ENCODE assay signal across 9 cellular contexts in the genomic region with DNA sequence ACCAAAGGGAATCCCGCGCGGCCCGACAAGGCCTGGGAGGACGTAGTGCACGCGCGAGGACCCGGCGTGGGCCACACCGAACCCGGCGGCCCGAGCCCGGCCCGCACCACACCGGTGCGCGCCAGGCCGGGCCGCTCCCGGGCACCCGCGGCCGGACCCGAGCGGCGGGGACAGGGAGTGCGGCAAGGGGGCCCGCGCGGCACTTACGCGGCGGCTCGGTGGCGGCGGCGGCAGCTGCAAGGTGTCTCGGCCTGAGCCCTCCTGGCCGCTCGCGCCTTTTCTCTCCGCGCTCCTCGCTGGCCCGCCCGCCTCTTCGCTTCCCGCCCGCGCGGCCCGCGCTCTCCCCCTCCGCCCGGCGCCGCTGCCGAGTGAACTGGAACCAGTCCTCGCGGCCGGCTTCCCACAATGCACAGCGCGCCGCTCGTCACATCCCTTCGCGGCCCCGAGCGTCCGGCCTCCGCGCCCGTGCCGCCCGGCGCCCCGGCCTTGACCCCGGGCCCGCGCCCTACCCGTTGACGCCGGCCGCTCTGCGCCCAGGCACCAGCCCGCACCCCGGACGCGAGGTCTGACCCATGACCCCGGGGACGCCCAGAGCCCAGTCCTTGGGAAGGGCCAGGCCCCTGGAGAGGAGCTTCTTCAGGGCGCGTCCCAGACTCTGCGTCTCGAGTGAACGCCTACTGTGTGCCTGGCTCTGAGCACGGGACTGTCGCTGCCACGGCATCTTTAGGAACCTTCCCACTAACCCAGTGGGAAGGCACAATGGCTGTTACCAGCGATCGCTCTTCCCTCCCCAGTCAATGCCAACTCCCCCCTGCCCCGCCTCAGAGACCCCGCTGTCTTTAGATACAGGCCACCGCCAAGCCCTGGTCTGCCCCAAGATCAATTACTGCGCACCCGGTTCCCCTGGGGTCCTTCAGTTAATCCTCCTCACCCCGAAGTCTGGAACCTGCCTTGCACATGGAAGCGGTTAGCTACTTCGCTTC. TPM values are rescaled to one million over a fixed set of nuclear protein-coding genes. Genes with fewer than 3 reads are reported as not detected.
DNase-seq lines count a peak whose midpoint lies in the region; ATAC-seq, FAIRE-seq and TF ChIP-seq lines count a peak whose summit lies in the region.
"Had no signal": no experiment of that assay in that cellular context is flagged by ENCODE, and none has a peak within 500 bp of the region (broad histone marks: within the 10 kb centered on the region; RNA-seq: fewer than 3 reads in every experiment).

A gene (minus strand): TSS at position 377 of the 983 bp plus-strand sequence. CDS start 10,138 bp downstream, outside the sequence.

- DNase-seq in GM19239 (ENCODE audit: insufficient read length, low spot score) (peak; percentile 89), NOMO-1 treated with DMSO at 0.1 percent for 48 hours (lab: John Stamatoyannopoulos, UW; ENCODE audit: unreplicated experiment) (peak; percentile 64), endodermal cell (peak; percentile 91)
- peak; percentile 90 for DNase-seq in activated CD8-positive, alpha-beta memory T cell treated with anti-CD3 and anti-CD28 coated beads, Interleukin-2, amount 10 ng/mL, durations not matched to agents 7 days and 5 days
- DNase-seq in stimulated activated CD8-positive, alpha-beta memory T cell treated with anti-CD3 and anti-CD28 coated beads, Interleukin-15, amount 100 ng/mL, for 4 hours (ENCODE audit: low read depth in 2 of 2), result peak; percentile 59 to 68

- H3K4me1 Mint-ChIP-seq in activated CD8-positive, alpha-beta memory T cell treated with anti-CD3 and anti-CD28 coated beads, Interleukin-2, amount 10 ng/mL, durations not matched to agents 7 days and 5 days, result peaks cover 47% of the 10 kb centered on the region
- H3K4me1 Mint-ChIP-seq in endodermal cell, result peaks cover 53% of the 10 kb centered on the region

- no peaks in the 10 kb centered on the region for H3K9me3 Mint-ChIP-seq in activated CD8-positive, alpha-beta memory T cell treated with anti-CD3 and anti-CD28 coated beads, Interleukin-2, amount 10 ng/mL, durations not matched to agents 7 days and 5 days (ENCODE audit: low read depth)
- no peaks in the 10 kb centered on the region for H3K9me3 Mint-ChIP-seq in endodermal cell

- TF ChIP-seq CTCF in C4-2B (conservative IDR thresholded peaks at IDR 0.05), result no peak
- TF ChIP-seq CTCF in endodermal cell (conservative IDR thresholded peaks at IDR 0.05), result peak; percentile 15

- CTCF ChIA-PET in activated CD8-positive, alpha-beta memory T cell treated with anti-CD3 and anti-CD28 coated beads, Interleukin-2, amount 10 ng/mL, durations not matched to agents 7 days and 5 days (lab: Charles Lee), result interaction anchor here (1.3 to 4.9 kb wide), 2 partner anchors 26 to 495 kb away, joined by 3 to 22 read pairs; no protein-coding TSS in a partner anchor

- FAIRE-seq in GM19239 (lab: Jason Lieb, UNC), result peak; percentile 8
- FAIRE-seq: islet of Langerhans had no signal

- H3K4me3 ChIP-seq in endodermal cell (ENCODE audit: low read length), result peak within 1 kb of the TSS; percentile 85
- H3K4me3 ChIP-seq in mesodermal cell (ENCODE audit: extremely low read depth, insufficient read depth, low read length, poor library complexity, severe bottlenecking), result peak within 1 kb of the TSS; percentile 83

- H3K4me1 ChIP-seq in endodermal cell (ENCODE audit: control insufficient read depth, insufficient read depth, low read length), result peaks cover 13% of the 10 kb centered on the region
- H3K4me1 ChIP-seq in mesodermal cell (ENCODE audit: control insufficient read depth, insufficient read depth, low read length, poor library complexity, severe bottlenecking), result peaks cover 25% of the 10 kb centered on the region

- H3K27ac Mint-ChIP-seq in activated CD8-positive, alpha-beta memory T cell treated with anti-CD3 and anti-CD28 coated beads, Interleukin-2, amount 10 ng/mL, durations not matched to agents 7 days and 5 days, result peak within 1 kb of the TSS; percentile 87
- H3K27ac Mint-ChIP-seq in endodermal cell, result peak within 1 kb of the TSS; percentile 94

- H3K4me3 Mint-ChIP-seq in activated CD8-positive, alpha-beta memory T cell treated with anti-CD3 and anti-CD28 coated beads, Interleukin-2, amount 10 ng/mL, durations not matched to agents 7 days and 5 days, result peak within 1 kb of the TSS; percentile 85
- peak within 1 kb of the TSS; percentile 78 for H3K4me3 Mint-ChIP-seq in endodermal cell

- H3K9ac ChIP-seq in endodermal cell (ENCODE audit: extremely low read depth, low read length, poor library complexity, severe bottlenecking), result peak within 1 kb of the TSS; percentile 89

- H3K27ac ChIP-seq in C4-2B (peak within 1 kb of the TSS; percentile 99), endodermal cell (ENCODE audit: low read depth, low read length) (peak within 1 kb of the TSS; percentile 77), mesodermal cell (ENCODE audit: low read depth, low read length, severe bottlenecking) (peak within 1 kb of the TSS; percentile 77)

- H3K36me3 ChIP-seq in endodermal cell (ENCODE audit: control insufficient read depth, insufficient read depth, low read length), result no peaks in the 10 kb centered on the region
- peaks cover 10% of the 10 kb centered on the region for H3K36me3 ChIP-seq in mesodermal cell (ENCODE audit: control insufficient read depth, insufficient read depth, low read length)

- H3K9me3 ChIP-seq in endodermal cell (ENCODE audit: control insufficient read depth, low read length) (no peaks in the 10 kb centered on the region), mesodermal cell (ENCODE audit: control insufficient read depth, low read length) (no peaks in the 10 kb centered on the region)

- H3K27me3 Mint-ChIP-seq in activated CD8-positive, alpha-beta memory T cell treated with anti-CD3 and anti-CD28 coated beads, Interleukin-2, amount 10 ng/mL, durations not matched to agents 7 days and 5 days, result peaks cover 10% of the 10 kb centered on the region
- peaks cover 25% of the 10 kb centered on the region for H3K27me3 Mint-ChIP-seq in endodermal cell (ENCODE audit: insufficient read depth)

- no peaks in the 10 kb centered on the region for H3K27me3 ChIP-seq in endodermal cell (ENCODE audit: control insufficient read depth, insufficient read depth, low read length, poor library complexity, severe bottlenecking)

- WGBS in endodermal cell (ENCODE audit: insufficient coverage in 1 of 2, insufficient read length in 1 of 2), 2 experiments, result 0% methylated on average over 41 to 111 of the region's 111 CpGs
- WGBS in mesodermal cell (ENCODE audit: insufficient coverage in 2 of 2), 2 experiments, result 0 to 1% methylated on average over 91 to 100 of the region's 111 CpGs

- peaks cover 5% of the 10 kb centered on the region for H3K36me3 Mint-ChIP-seq in activated CD8-positive, alpha-beta memory T cell treated with anti-CD3 and anti-CD28 coated beads, Interleukin-2, amount 10 ng/mL, durations not matched to agents 7 days and 5 days
- peaks cover 3% of the 10 kb centered on the region for H3K36me3 Mint-ChIP-seq in endodermal cell (ENCODE audit: low read depth)

- ATAC-seq in HG03439 (IDR thresholded peaks at IDR 0.05; ENCODE audit: unreplicated experiment), result peak; percentile 82
- peak; percentile 94 for ATAC-seq in activated CD8-positive, alpha-beta memory T cell treated with anti-CD3 and anti-CD28 coated beads, Interleukin-2, amount 10 ng/mL, durations not matched to agents 7 days and 5 days

RNA-seq across cellular contexts. Expression of the gene that starts here (rescaled TPM):
- 100 to 1,000 TPM; 281 to 327 TPM for total RNA-seq in activated CD8-positive, alpha-beta memory T cell treated with anti-CD3 and anti-CD28 coated beads, Interleukin-2, amount 10 ng/mL, durations not matched to agents 7 days and 5 days
- 100 to 1,000 TPM; 256 to 288 TPM for total RNA-seq in endodermal cell
- 253 TPM for polyA plus RNA-seq in endodermal cell (2013, experiment 1 of 2)
- polyA plus RNA-seq in endodermal cell (2013, experiment 2 of 2), result 265 TPM
- polyA plus RNA-seq in mesodermal cell (2013, experiment 1 of 2), result 245 TPM
- polyA plus RNA-seq in mesodermal cell (2013, experiment 2 of 2), result 215 TPM

Comparison
In these comparisons a context has a peak if more than half of its experiments do, and no peak if none do; other contexts are left out.
1. Peak in every context shown above with its lines: DNase-seq, ATAC-seq, H3K4me3 ChIP-seq and H3K27ac ChIP-seq.